Comparison of ENCODE assay signal across 1 cellular context in genomic region chr3:134740077-134740476, GRCh38. TPM values are rescaled to one million over a fixed set of nuclear protein-coding genes. Genes with fewer than 3 reads are reported as not detected.
"Had no signal": no experiment of that assay in that cellular context is flagged by ENCODE, and none has a peak within 500 bp of the region (broad histone marks: within the 10 kb centered on the region; RNA-seq: fewer than 3 reads in every experiment).

No MANE protein-coding gene starts in this region.

RNA-seq across cellular contexts. Expression of gene EPHB1, which starts 55.0 kb away (rescaled TPM):
- total RNA-seq: activated CD8-positive, alpha-beta memory T cell treated with anti-CD3 and anti-CD28 coated beads for 36 hours had no signal
